25 cellular contexts compared by ENCODE assay signal in genomic region chr20:59692139-59692538, GRCh38.
"Had no signal": no experiment of that assay in that cellular context is flagged by ENCODE, and none has a peak within 500 bp of the region (broad histone marks: within the 10 kb centered on the region; RNA-seq: fewer than 3 reads in every experiment).

No MANE protein-coding gene starts in this region.

- H3K36me3 Mint-ChIP-seq: memory B cell; mesothelial cell of epicardium; natural killer cell treated with Interleukin-12 subunit alpha and Interleukin-12 subunit beta and Interleukin-15 and Interleukin-18, amount 100 ng/mL, for 72 hours; neural progenitor cell had no signal

- H3K9ac ChIP-seq: neural progenitor cell had no signal

- DNase-seq: cerebellar nuclear complex; effector memory CD8-positive, alpha-beta T cell; hippocampal formation; kidney glomerular epithelial cell; lower lobe of right lung; nucleus accumbens; psoas muscle; retina; sigmoid colon; stimulated activated CD4-positive, alpha-beta T cell treated with anti-CD3 and anti-CD28 coated beads, Interleukin-2, amount 100 ng/mL, for 24 hours; stimulated activated CD4-positive, alpha-beta T cell treated with anti-CD3 and anti-CD28 coated beads, Interleukin-4, amount 100 ng/mL, for 4 hours; stimulated activated naive CD4-positive, alpha-beta T cell; stomach; transverse colon had no signal

- H3K27ac ChIP-seq: epithelial cell of prostate, esophagus muscularis mucosa, gastroesophageal sphincter, lower lobe of right lung, neural progenitor cell, psoas muscle, sigmoid colon, skin epidermis, stomach, thoracic aorta, transverse colon had no signal

- H3K27ac Mint-ChIP-seq: dendritic cell treated with granulocyte-macrophage colony-stimulating factor and Interleukin-4, amounts not matched to agents 40 ng/mL and 50 ng/mL, for 4 days; effector memory CD8-positive, alpha-beta T cell; memory B cell; mesothelial cell of epicardium; natural killer cell treated with Interleukin-12 subunit alpha and Interleukin-12 subunit beta and Interleukin-15 and Interleukin-18, amount 100 ng/mL, for 72 hours; neural progenitor cell had no signal

- H3K4me1 ChIP-seq: gastroesophageal sphincter, lower lobe of right lung, neural progenitor cell, psoas muscle, sigmoid colon, stomach, transverse colon had no signal

- H3K36me3 ChIP-seq: esophagus muscularis mucosa, gastroesophageal sphincter, lower lobe of right lung, neural progenitor cell, sigmoid colon, stomach, thoracic aorta, transverse colon had no signal

- H3K4me1 Mint-ChIP-seq: memory B cell, mesothelial cell of epicardium had no signal

- H3K9me3 ChIP-seq: esophagus muscularis mucosa, gastroesophageal sphincter, lower lobe of right lung, psoas muscle, sigmoid colon, thoracic aorta, transverse colon had no signal

- H3K4me3 ChIP-seq: esophagus muscularis mucosa, gastroesophageal sphincter, lower lobe of right lung, neural progenitor cell, psoas muscle, sigmoid colon, skin epidermis, stomach, thoracic aorta, transverse colon had no signal

- H3K4me3 Mint-ChIP-seq: dendritic cell treated with granulocyte-macrophage colony-stimulating factor and Interleukin-4, amounts not matched to agents 40 ng/mL and 50 ng/mL, for 4 days; effector memory CD8-positive, alpha-beta T cell; memory B cell; mesothelial cell of epicardium; natural killer cell treated with Interleukin-12 subunit alpha and Interleukin-12 subunit beta and Interleukin-15 and Interleukin-18, amount 100 ng/mL, for 72 hours; neural progenitor cell had no signal

- H3K4me2 ChIP-seq: neural progenitor cell had no signal

- ATAC-seq: effector memory CD8-positive, alpha-beta T cell; gastroesophageal sphincter; left lobe of liver; lower lobe of right lung; natural killer cell treated with Interleukin-12 subunit alpha and Interleukin-12 subunit beta and Interleukin-15 and Interleukin-18, amount 100 ng/mL, for 72 hours had no signal

- H3K9me3 Mint-ChIP-seq: dendritic cell treated with granulocyte-macrophage colony-stimulating factor and Interleukin-4, amounts not matched to agents 40 ng/mL and 50 ng/mL, for 4 days; effector memory CD8-positive, alpha-beta T cell; natural killer cell treated with Interleukin-12 subunit alpha and Interleukin-12 subunit beta and Interleukin-15 and Interleukin-18, amount 100 ng/mL, for 72 hours; neural progenitor cell had no signal

- H3K27me3 ChIP-seq: neural progenitor cell, sigmoid colon had no signal
